ENCODE assay signal across 1 cellular context in genomic region chr7:149692056-149692455, GRCh38.
TF ChIP-seq lines count a peak whose summit lies in the region.

No MANE protein-coding gene starts in this region.

TF ChIP-seq in HEK293, 187 proteins besides CTCF, POLR2A, EP300 and RAD21 (continued from another document):
- no peak for TF ChIP-seq ZBTB17 (tag by site-specific recombination; IDR thresholded peaks at IDR 0.05)
- peak; percentile 57 for TF ChIP-seq ZNF510 (tag by site-specific recombination; IDR thresholded peaks at IDR 0.05; ENCODE audit: insufficient replicate concordance)
- no peak for TF ChIP-seq ZNF561 (tag by site-specific recombination; IDR thresholded peaks at IDR 0.05; ENCODE audit: borderline replicate concordance)
- no peak for TF ChIP-seq ZNF449 (tag by site-specific recombination; IDR thresholded peaks at IDR 0.05)
- no peak for TF ChIP-seq ZSCAN18 (tag by site-specific recombination; IDR thresholded peaks at IDR 0.05)
- no peak for TF ChIP-seq ZIC2 (tag by site-specific recombination; IDR thresholded peaks at IDR 0.05)
- TF ChIP-seq ZNF426 (tag by site-specific recombination; IDR thresholded peaks at IDR 0.05) = peak; percentile 73
- peak; percentile 56; the same call in 1 of the 2 replicates for TF ChIP-seq ZBTB11 (tag by site-specific recombination; conservative IDR thresholded peaks at IDR 0.05; ENCODE audit: low read depth)
- no peak for TF ChIP-seq ZNF791 (tag by site-specific recombination; IDR thresholded peaks at IDR 0.05)
- no peak for TF ChIP-seq ZNF544 (tag by site-specific recombination; IDR thresholded peaks at IDR 0.05)
- TF ChIP-seq ZBTB48 (tag by site-specific recombination; IDR thresholded peaks at IDR 0.05) = no peak
- TF ChIP-seq PBX3 (CRISPR knock-in tag; IDR thresholded peaks at IDR 0.05) = no peak
- TF ChIP-seq HOXA7 (CRISPR knock-in tag; IDR thresholded peaks at IDR 0.05; ENCODE audit: borderline replicate concordance) = no peak
- no peak for TF ChIP-seq REPIN1 (tag by site-specific recombination; IDR thresholded peaks at IDR 0.05; ENCODE audit: low read depth)
- 0 out of 2 replicates have a peak, but pooled peaks have one; percentile 26 for TF ChIP-seq ZNF629 (tag by site-specific recombination; IDR thresholded peaks at IDR 0.05)
- TF ChIP-seq ZNF558 (tag by site-specific recombination; IDR thresholded peaks at IDR 0.05) = no peak
- TF ChIP-seq ZNF157 (tag by site-specific recombination; IDR thresholded peaks at IDR 0.05) = no peak
- TF ChIP-seq ZFHX2 (tag by site-specific recombination; conservative IDR thresholded peaks at IDR 0.05) = no peak
- no peak for TF ChIP-seq ZNF280C (tag by site-specific recombination; IDR thresholded peaks at IDR 0.05)
TF ChIP-seq in HEK293: peak in this region for 16.
